ENCODE assay signal across 12 cellular contexts in the genomic region with DNA sequence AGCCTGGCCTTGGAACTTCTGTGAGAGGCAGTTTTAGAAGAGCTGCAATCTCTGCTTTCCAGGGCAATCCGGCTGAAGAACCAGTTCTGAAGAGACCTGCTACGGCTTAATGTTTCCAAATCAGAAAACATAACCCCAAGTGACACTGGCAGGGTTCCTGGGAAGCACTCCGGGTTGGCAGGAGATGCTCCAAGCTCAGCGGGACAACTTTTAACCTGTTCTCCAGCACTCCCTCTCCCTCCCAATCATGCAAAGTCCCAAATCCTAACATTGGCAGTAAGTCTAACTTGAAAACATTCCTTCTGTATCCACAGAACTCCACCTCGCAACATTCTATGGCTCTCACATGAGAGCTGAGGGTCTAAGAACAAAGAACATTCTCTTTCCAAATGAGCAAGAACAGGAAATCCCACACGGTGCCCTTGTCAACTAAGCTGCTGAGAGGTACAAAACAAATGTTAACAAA. TPM values are rescaled to one million over a fixed set of nuclear protein-coding genes. Genes with fewer than 3 reads are reported as not detected.
DNase-seq lines count a peak whose midpoint lies in the region; ATAC-seq and TF ChIP-seq lines count a peak whose summit lies in the region.
"Had no signal": no experiment of that assay in that cellular context is flagged by ENCODE, and none has a peak within 500 bp of the region (broad histone marks: within the 10 kb centered on the region; RNA-seq: fewer than 3 reads in every experiment).

No MANE protein-coding gene starts in this region.

- WGBS in ovary, 3 donors = 4 to 8% (median 6%) methylated on average over 6 of the region's 6 CpGs

- H3K27ac ChIP-seq in ascending aorta (peak overlapping the region; percentile 21 to 56), ovary (peak overlapping the region in 1 of 2 donors; percentile 72)
- H3K27ac ChIP-seq: brain microvascular endothelial cell had no signal

- H3K36me3 ChIP-seq in ascending aorta (peaks cover 30 to 52% of the 10 kb centered on the region in 2 donors), ovary (no peaks in the 10 kb centered on the region), BE2C (peaks cover 51% of the 10 kb centered on the region)

- H3K4me3 ChIP-seq in AG10803 (ENCODE audit: low read length) = no peak overlapping the region
- H3K4me3 ChIP-seq in ascending aorta = no peak overlapping the region
- H3K4me3 ChIP-seq in ovary = no peak overlapping the region
- H3K4me3 ChIP-seq in BE2C (ENCODE audit: low read depth, low read length) = no peak overlapping the region

- ATAC-seq in left cardiac atrium (peak; percentile 9 to 60), HG03045 (IDR thresholded peaks at IDR 0.05; ENCODE audit: unreplicated experiment) (no peak)
- ATAC-seq in stimulated activated naive CD8-positive, alpha-beta T cell treated with anti-CD3 and anti-CD28 coated beads, Interleukin-15, Interleukin-2, amounts not matched to agents 100 U/mL and 50 U/mL, for 24 hours = no peak
- ATAC-seq: activated CD8-positive, alpha-beta memory T cell treated with anti-CD3 and anti-CD28 coated beads, Interleukin-2, amount 10 ng/mL, durations not matched to agents 7 days and 5 days had no signal

- no peak for TF ChIP-seq POLR2A in ovary (IDR thresholded peaks at IDR 0.05)

- H3K27me3 ChIP-seq in ascending aorta (no peaks in the 10 kb centered on the region), ovary (no peaks in the 10 kb centered on the region), BE2C (no peaks in the 10 kb centered on the region)
- H3K27me3 ChIP-seq: brain microvascular endothelial cell had no signal

- H3K4me1 ChIP-seq in ascending aorta (peaks cover 4 to 13% of the 10 kb centered on the region in 2 donors), ovary (ENCODE audit: insufficient read depth) (peaks cover 7% of the 10 kb centered on the region), BE2C (peaks cover 34% of the 10 kb centered on the region)

- intact Hi-C loops in ascending aorta (cut with DNase I) (no loop called here), left cardiac atrium (cut with DNase I) (no loop called here), ovary (cut with DNase I) (no loop called here)

- H3K9me3 ChIP-seq in ascending aorta = no peaks in the 10 kb centered on the region
- H3K9me3 ChIP-seq in ovary = no peaks in the 10 kb centered on the region
- H3K9me3 ChIP-seq in BE2C = no peaks in the 10 kb centered on the region

- TF ChIP-seq EP300 in ovary (IDR thresholded peaks at IDR 0.05) = no peak

- TF ChIP-seq CTCF in AG10803 (conservative IDR thresholded peaks at IDR 0.05; ENCODE audit: low read length) (no peak), ascending aorta (IDR thresholded peaks at IDR 0.05) (no peak), ovary (IDR thresholded peaks at IDR 0.05) (no peak), BE2C (IDR thresholded peaks at IDR 0.05; ENCODE audit: low read depth, low read length) (no peak)

- peak; percentile 38 for DNase-seq in AG10803 (ENCODE audit: low read depth)
- no peak for DNase-seq in ascending aorta (ENCODE audit: low spot score in 2 of 2)
- DNase-seq in left cardiac atrium = no peak
- DNase-seq in ovary = peak in 3 of 5 donors; percentile 50 to 69 (median 66)
- DNase-seq in NCI-H2171 (lab: John Stamatoyannopoulos, UW) = no peak
- DNase-seq in BE2C = no peak
- no peak for DNase-seq in stimulated activated naive CD8-positive, alpha-beta T cell treated with anti-CD3 and anti-CD28 coated beads, Interleukin-15, Interleukin-2, amounts not matched to agents 100 U/mL and 50 U/mL, for 24 hours
- DNase-seq: activated CD8-positive, alpha-beta memory T cell treated with anti-CD3 and anti-CD28 coated beads, Interleukin-2, amount 10 ng/mL, durations not matched to agents 7 days and 5 days; brain microvascular endothelial cell; mesenchymal stem cell; NCI-H1930 had no signal

RNA-seq across cellular contexts. Expression of a gene that starts 48.5 kb away (rescaled TPM):
- total RNA-seq in ascending aorta (23.0 TPM), left cardiac atrium (10 to 100 TPM; 12.8 to 13.1 TPM), ovary (10 to 100 TPM; 10.6 to 33.5 (median 13.9) TPM)
- 1 to 10 TPM; 6.7 to 7.7 TPM for polyA plus RNA-seq in ovary
- 0.46 TPM for polyA plus RNA-seq in BE2C (2012; ENCODE audit: insufficient read depth, insufficient read length, low read depth)

Comparison
In these comparisons a context has a peak if more than half of its experiments do, and no peak if none do; other contexts are left out.
1. DNase-seq: peak in AG10803 (single experiment) and ovary (3 of 5); none in ascending aorta (0 of 2), left cardiac atrium (single experiment), NCI-H2171 (single experiment), BE2C (single experiment) and stimulated activated naive CD8-positive, alpha-beta T cell treated with anti-CD3 and anti-CD28 coated beads, Interleukin-15, Interleukin-2, amounts not matched to agents 100 U/mL and 50 U/mL, for 24 hours (single experiment).
2. ATAC-seq: peak in left cardiac atrium (2 of 2); none in stimulated activated naive CD8-positive, alpha-beta T cell treated with anti-CD3 and anti-CD28 coated beads, Interleukin-15, Interleukin-2, amounts not matched to agents 100 U/mL and 50 U/mL, for 24 hours (single experiment) and HG03045 (single experiment).